In the genomic region with DNA sequence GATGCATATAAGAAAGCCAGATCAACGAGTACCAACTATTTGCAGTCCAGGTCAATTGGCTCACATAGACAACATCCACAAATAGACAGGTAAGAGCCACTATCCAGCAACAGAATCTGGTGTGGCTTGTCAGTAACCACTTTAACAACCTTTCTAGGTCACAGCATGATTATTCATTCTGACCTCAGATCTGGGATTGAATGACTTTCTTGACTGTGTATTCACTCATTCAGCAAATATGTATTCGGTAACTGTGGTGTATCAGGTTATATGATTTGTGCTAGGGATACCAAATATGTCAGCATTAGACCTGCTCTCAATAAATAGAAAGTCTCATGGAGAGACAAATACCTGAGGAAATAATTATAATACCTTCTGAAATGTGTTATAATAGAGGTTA, we compare ENCODE assay signal across 18 cellular contexts.
DNase-seq lines count a peak whose midpoint lies in the region; ATAC-seq, FAIRE-seq and TF ChIP-seq lines count a peak whose summit lies in the region.
"Had no signal": no experiment of that assay in that cellular context is flagged by ENCODE, and none has a peak within 500 bp of the region (broad histone marks: within the 10 kb centered on the region; RNA-seq: fewer than 3 reads in every experiment).

No MANE protein-coding gene starts in this region.

- no peak for TF ChIP-seq RAD21 in H1 (IDR thresholded peaks at IDR 0.05 in 1 of 2, conservative IDR thresholded peaks at IDR 0.05 in 1 of 2; ENCODE audit: low read depth in 2 of 2, low read length in 2 of 2)

- H2AFZ ChIP-seq in GM23248 (no peak overlapping the region), H1 (ENCODE audit: low read length) (no peak overlapping the region)
- H2AFZ ChIP-seq: GM23338 had no signal

- no peak overlapping the region for H2BK5ac ChIP-seq in H1 (ENCODE audit: low read depth, low read length)

- no peaks in the 10 kb centered on the region for H3K36me3 ChIP-seq in GM23248 (ENCODE audit: low read depth)
- no peaks in the 10 kb centered on the region for H3K36me3 ChIP-seq in H1 (ENCODE audit: control insufficient read depth in 2 of 4, insufficient read depth in 4 of 4, low read length in 3 of 4)

- DNase-seq in GM23248 (peak; percentile 4), HPDE6-E6E7 (ENCODE audit: extremely low spot score) (peak; percentile 3), NCI-H69 (lab: John Stamatoyannopoulos, UW) (peak; percentile 53), H1 (ENCODE audit: low read depth in 1 of 2, low spot score in 2 of 2) (no peak), inferior parietal cortex (ENCODE audit: extremely low spot score) (no peak), SK-N-DZ (ENCODE audit: low spot score) (no peak), KBM-7 (no peak)
- DNase-seq: COR-L47; KG1; NCI-H1048; NCI-H1694; NCI-H2107; NCI-H226; NCI-H524 treated with DMSO at 0.1 percent for 48 hours; NK-92 treated with Interleukin-12 subunit alpha and Interleukin-12 subunit beta, amount 100 ng/mL, for 24 hours; OCI-M1 had no signal

- H4K20me1 ChIP-seq in GM23248 (ENCODE audit: insufficient read depth) = no peaks in the 10 kb centered on the region
- no peaks in the 10 kb centered on the region for H4K20me1 ChIP-seq in H1 (replicated peaks in 1 of 2; ENCODE audit: control insufficient read depth in 1 of 2, insufficient read depth in 2 of 2, low read length in 2 of 2)

- no peak overlapping the region for H2AK5ac ChIP-seq in H1 (ENCODE audit: low read depth, low read length)

- no peaks in the 10 kb centered on the region for H3K79me1 ChIP-seq in H1 (ENCODE audit: low read depth, low read length)

- H3K27ac ChIP-seq in GM23248 = no peak overlapping the region
- no peak overlapping the region for H3K27ac ChIP-seq in H1 (ENCODE audit: low read depth, low read length)

- no peaks in the 10 kb centered on the region for H3K23me2 ChIP-seq in H1 (ENCODE audit: low read depth, low read length)

- no peak for FAIRE-seq in H1 (lab: Jason Lieb, UNC)

- peak overlapping the region; percentile 65 for H4K91ac ChIP-seq in H1 (replicated peaks; ENCODE audit: insufficient read length, low read length)

- ATAC-seq in HG03159 (IDR thresholded peaks at IDR 0.05; ENCODE audit: unreplicated experiment) = no peak
- ATAC-seq: GM23338 had no signal

- no peak for TF ChIP-seq EP300 in H1 (IDR thresholded peaks at IDR 0.05; ENCODE audit: borderline replicate concordance in 1 of 2, low read depth in 2 of 2, low read length in 2 of 2)

- no peaks in the 10 kb centered on the region for H3K4me1 ChIP-seq in GM23248 (ENCODE audit: insufficient read depth)
- H3K4me1 ChIP-seq in H1 (replicated peaks in 1 of 4; ENCODE audit: control insufficient read depth in 3 of 4, insufficient read depth in 4 of 4, low read length in 3 of 4) = peaks cover 0 to 5% (median 0%) of the 10 kb centered on the region in 4 experiments; a peak in 1 of 7 replicates

- H3K27me3 ChIP-seq in GM23248 (replicated peaks; ENCODE audit: insufficient read depth) (no peaks in the 10 kb centered on the region), H1 (replicated peaks in 1 of 4; ENCODE audit: control insufficient read depth in 3 of 4, extremely low read depth in 1 of 4, insufficient read depth in 3 of 4, low read length in 3 of 4) (no peaks in the 10 kb centered on the region)

- no peak overlapping the region for H4K5ac ChIP-seq in H1 (ENCODE audit: insufficient read length, low read depth, low read length)

- WGBS in GM23248 (ENCODE audit: low coverage in 1 of 2, low lambda C conversion rate in 2 of 2, missing lambda C conversion rate in 2 of 2), 2 experiments = 30 to 37% methylated on average over 2 of the region's 2 CpGs
- 89% methylated on average over 2 of the region's 2 CpGs; no CpG with 5 or more reads in 1 of the 2 experiments for WGBS in H1 (ENCODE audit: extremely low coverage in 1 of 2, insufficient coverage in 1 of 2, insufficient read length in 1 of 2, insufficient replicate concordance in 2 of 2, low coverage in 1 of 2, low lambda C conversion rate in 2 of 2, missing lambda C conversion rate in 1 of 2), 2 experiments

- no peaks in the 10 kb centered on the region for H3F3A ChIP-seq in GM23248 (ENCODE audit: insufficient read depth)

- in situ Hi-C loops in GM23248 (cut with MboI) = no loop called here
- in situ Hi-C loops in KBM-7 (cut with MboI; ENCODE audit: low pct_unique_long_range_greater_than_20kb, low sequenced_read_pairs) = no loop called here

- H3K14ac ChIP-seq in H1 (ENCODE audit: insufficient read length) = no peak overlapping the region

- TF ChIP-seq CTCF in H1 (IDR thresholded peaks at IDR 0.05; ENCODE audit: control extremely low read depth in 1 of 3, insufficient read depth in 1 of 3, low read depth in 1 of 3, low read length in 3 of 3) = no peak

- POLR2A ChIA-PET in H1 (lab: Charles Lee; ENCODE audit: partially characterized antibody) = no interaction called here

- no peaks in the 10 kb centered on the region for H3K9me2 ChIP-seq in GM23248 (ENCODE audit: insufficient read depth)

- H3K23ac ChIP-seq in H1 (ENCODE audit: insufficient read length) = no peak overlapping the region

- H3K4me2 ChIP-seq in GM23248 (ENCODE audit: unreplicated experiment) (no peak overlapping the region), H1 (ENCODE audit: insufficient read depth in 1 of 2, low read depth in 2 of 2, low read length in 2 of 2) (no peak overlapping the region)
- H3K4me2 ChIP-seq: GM23338 had no signal

- H3K9ac ChIP-seq in GM23248 (no peak overlapping the region), H1 (replicated peaks in 1 of 4; ENCODE audit: extremely low read depth in 1 of 4, low read depth in 3 of 4, low read length in 3 of 4) (no peak overlapping the region)

- H2BK120ac ChIP-seq in H1 (replicated peaks; ENCODE audit: low read depth, low read length) = no peak overlapping the region

- H3K18ac ChIP-seq in H1 (ENCODE audit: extremely low read depth, low read length) = no peak overlapping the region

- no peaks in the 10 kb centered on the region for H3K79me2 ChIP-seq in GM23248 (ENCODE audit: insufficient read depth)
- H3K79me2 ChIP-seq in H1 (ENCODE audit: control insufficient read depth in 1 of 2, insufficient read depth in 2 of 2, low read length in 2 of 2) = no peaks in the 10 kb centered on the region

- no peak overlapping the region for H3K56ac ChIP-seq in H1 (replicated peaks; ENCODE audit: insufficient read length, low read depth, low read length)

- H3K4me3 ChIP-seq in GM23248 = no peak overlapping the region
- H3K4me3 ChIP-seq in H1 (ENCODE audit: extremely low read depth in 1 of 4, insufficient read depth in 2 of 4, low read depth in 3 of 4, low read length in 4 of 4) = no peak overlapping the region
- H3K4me3 ChIP-seq: GM23338 had no signal

- H4K8ac ChIP-seq in H1 (ENCODE audit: extremely low read depth, insufficient read depth, low read length) = no peak overlapping the region

- no peak overlapping the region for H2BK20ac ChIP-seq in H1 (ENCODE audit: low read length)

- H2BK12ac ChIP-seq in H1 (ENCODE audit: low read depth, low read length) = no peak overlapping the region

- 0 out of 2 replicates have a peak overlapping the region, but pooled peaks have one; percentile 33 for H2BK15ac ChIP-seq in H1 (ENCODE audit: low read length)

- no peak for TF ChIP-seq POLR2A in H1 (IDR thresholded peaks at IDR 0.05; ENCODE audit: control extremely low read depth in 1 of 2, low read depth in 2 of 2, low read length in 2 of 2)

- CTCF ChIA-PET in H1 (lab: Charles Lee; ENCODE audit: partially characterized antibody) = no interaction called here

- H3K4ac ChIP-seq in H1 (replicated peaks; ENCODE audit: insufficient read length, low read depth, low read length) = no peak overlapping the region

- H3K9me3 ChIP-seq in GM23248 (ENCODE audit: low read depth) = no peaks in the 10 kb centered on the region
- H3K9me3 ChIP-seq in H1 (ENCODE audit: insufficient read depth in 2 of 2, low read depth in 1 of 2, low read length in 1 of 2) = no peaks in the 10 kb centered on the region

TF ChIP-seq in H1, 55 proteins besides CTCF, POLR2A, EP300 and RAD21 (continues in another document):
- TF ChIP-seq MAX (IDR thresholded peaks at IDR 0.05) (no peak), EGR1 (IDR thresholded peaks at IDR 0.05; ENCODE audit: borderline replicate concordance, low read depth, low read length) (no peak), KDM5A (IDR thresholded peaks at IDR 0.05; ENCODE audit: low read length) (no peak), NANOG (IDR thresholded peaks at IDR 0.05; ENCODE audit: insufficient read depth, low read depth, low read length, poor library complexity, severe bottlenecking) (no peak), SIN3A (conservative IDR thresholded peaks at IDR 0.05 in 1 of 2, IDR thresholded peaks at IDR 0.05 in 1 of 2; ENCODE audit: low read depth in 1 of 2, low read length in 2 of 2) (no peak), KDM1A (IDR thresholded peaks at IDR 0.05; ENCODE audit: borderline replicate concordance, low read length) (no peak), TCF12 (IDR thresholded peaks at IDR 0.05; ENCODE audit: low read depth, low read length) (no peak), ATF3 (IDR thresholded peaks at IDR 0.05; ENCODE audit: insufficient read depth, low read depth, low read length) (no peak), NRF1 (IDR thresholded peaks at IDR 0.05; ENCODE audit: low read depth, low read length) (no peak), TAF7 (optimal IDR thresholded peaks at IDR 0.05; ENCODE audit: borderline replicate concordance, low read depth, low read length) (no peak), USF2 (IDR thresholded peaks at IDR 0.05; ENCODE audit: low read length) (no peak), YY1 (IDR thresholded peaks at IDR 0.05; ENCODE audit: low read depth, low read length) (no peak), HDAC6 (IDR thresholded peaks at IDR 0.05; ENCODE audit: low read depth, low read length) (no peak), MAFK (IDR thresholded peaks at IDR 0.05; ENCODE audit: low read depth, low read length) (no peak), HDAC2 (IDR thresholded peaks at IDR 0.05; ENCODE audit: borderline replicate concordance in 1 of 2, low read depth in 2 of 2, low read length in 2 of 2) (no peak), EZH2 (IDR thresholded peaks at IDR 0.05; ENCODE audit: low read depth, low read length, severe bottlenecking) (no peak)

Comparison
In these comparisons a context has a peak if more than half of its experiments do, and no peak if none do; other contexts are left out.
1. DNase-seq: peak in GM23248 (single experiment), HPDE6-E6E7 (single experiment) and NCI-H69 (single experiment); none in H1 (0 of 2), inferior parietal cortex (single experiment), SK-N-DZ (single experiment) and KBM-7 (single experiment).